In the genomic region with DNA sequence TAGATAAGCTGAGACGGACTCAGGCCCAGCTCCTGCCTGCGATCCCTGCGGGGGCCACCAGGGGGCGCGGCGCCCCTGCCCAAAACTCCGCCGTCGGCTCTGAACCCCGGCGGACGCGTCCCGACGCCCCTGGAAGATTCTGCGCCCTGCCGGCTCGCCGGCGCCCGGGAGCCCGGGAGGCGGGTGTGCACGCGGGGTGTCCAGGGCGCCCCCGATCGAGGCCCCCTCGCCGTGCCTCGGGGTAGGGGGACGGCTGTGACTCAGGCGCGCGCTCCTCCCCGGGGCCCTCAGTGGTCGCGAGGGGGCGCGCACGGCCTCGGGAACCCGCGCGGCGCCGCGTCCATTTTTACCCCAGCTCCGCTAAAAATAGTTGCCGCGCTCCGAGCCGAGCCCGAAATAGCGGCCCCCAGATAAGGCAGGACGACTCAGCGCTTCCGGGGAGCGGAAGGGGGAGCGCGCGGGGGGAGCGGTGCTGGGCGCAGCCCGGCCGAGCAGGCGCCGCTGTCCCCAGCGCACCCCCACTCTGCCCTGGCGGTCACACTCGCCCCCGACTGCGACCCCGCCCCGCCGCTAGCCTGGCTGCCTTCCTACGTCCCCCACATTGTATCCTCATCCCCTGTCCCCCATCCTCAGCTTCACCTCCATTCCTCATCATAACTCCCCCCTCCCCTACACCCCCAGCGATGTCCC, we compare ENCODE assay signal across 8 cellular contexts. TPM values are rescaled to one million over a fixed set of nuclear protein-coding genes. Genes with fewer than 3 reads are reported as not detected.
A peak's percentile ranks its signal among the peaks of the same experiment; 100 is the strongest.
DNase-seq lines count a peak whose midpoint lies in the region; ATAC-seq and TF ChIP-seq lines count a peak whose summit lies in the region.

No MANE protein-coding gene starts in this region.

- H3K27me3 Mint-ChIP-seq in activated naive CD8-positive, alpha-beta T cell = no peaks in the 10 kb centered on the region

- peak overlapping the region; percentile 80 for H3K4me3 Mint-ChIP-seq in activated naive CD8-positive, alpha-beta T cell

- H3K36me3 ChIP-seq in ES-I3 (ENCODE audit: insufficient read depth, low read length) = no peaks in the 10 kb centered on the region
- no peaks in the 10 kb centered on the region for H3K36me3 ChIP-seq in KMS-11 (ENCODE audit: insufficient read depth)
- no peaks in the 10 kb centered on the region for H3K36me3 ChIP-seq in ovary
- no peaks in the 10 kb centered on the region for H3K36me3 ChIP-seq in transverse colon

- peak; percentile 33 for TF ChIP-seq EP300 in ovary (IDR thresholded peaks at IDR 0.05)
- TF ChIP-seq EP300 in transverse colon (IDR thresholded peaks at IDR 0.05; ENCODE audit: low read depth) = no peak

- in situ Hi-C loops in transverse colon (cut with MboI; ENCODE audit: low pct_ligation_motif_present in 1 of 4, low pct_unique_long_range_greater_than_20kb in 1 of 4, low sequenced_read_pairs in 3 of 4) = loop anchor here (5.0 kb wide), 1 partner anchor 38 kb away; no protein-coding TSS in a partner anchor

- H3K4me1 ChIP-seq in ES-I3 (ENCODE audit: insufficient read depth, low read length) = peaks cover 7% of the 10 kb centered on the region; the same call in 1 of the 2 replicates
- H3K4me1 ChIP-seq in KMS-11 (ENCODE audit: low read depth, poor library complexity, severe bottlenecking) = peaks cover 40% of the 10 kb centered on the region
- peaks cover 5% of the 10 kb centered on the region for H3K4me1 ChIP-seq in ovary (ENCODE audit: insufficient read depth)
- peaks cover 7 to 33% (median 18%) of the 10 kb centered on the region in 4 donors for H3K4me1 ChIP-seq in transverse colon

- peaks cover 29% of the 10 kb centered on the region for H3K4me1 Mint-ChIP-seq in activated naive CD8-positive, alpha-beta T cell (ENCODE audit: low read depth)

- no peaks in the 10 kb centered on the region for H4K20me1 ChIP-seq in KMS-11 (ENCODE audit: insufficient read depth)

- DNase-seq in SKM-1 (lab: John Stamatoyannopoulos, UW; ENCODE audit: unreplicated experiment) (peak; percentile 25), Right ventricle myocardium inferior (ENCODE audit: missing footprints) (peak; percentile 94), ovary (peak; percentile 93 to 95 (median 93)), transverse colon (peak; percentile 88)

- H3K36me3 Mint-ChIP-seq in activated naive CD8-positive, alpha-beta T cell = no peaks in the 10 kb centered on the region

- H3K27me3 ChIP-seq in KMS-11 (ENCODE audit: insufficient read depth, low read depth) (no peaks in the 10 kb centered on the region), ovary (no peaks in the 10 kb centered on the region), transverse colon (no peaks in the 10 kb centered on the region)

- peak; percentile 43 for TF ChIP-seq POLR2A in ovary (IDR thresholded peaks at IDR 0.05)
- TF ChIP-seq POLR2A in transverse colon (IDR thresholded peaks at IDR 0.05) = no peak

- H3K79me2 ChIP-seq in KMS-11 (ENCODE audit: insufficient read depth, low read depth) = no peaks in the 10 kb centered on the region

- no peaks in the 10 kb centered on the region for H3K9me3 Mint-ChIP-seq in activated naive CD8-positive, alpha-beta T cell (ENCODE audit: low read depth)

- H3K27ac ChIP-seq in KMS-11 (peak overlapping the region; percentile 76), ovary (peak overlapping the region; percentile 96 to 98), transverse colon (peak overlapping the region; percentile 87 to 97 (median 89))

- H3K27ac Mint-ChIP-seq in activated naive CD8-positive, alpha-beta T cell = no peak overlapping the region

- intact Hi-C loops in Right ventricle myocardium inferior (cut with DNase I) = loop anchor here (1.0 kb wide), 1 partner anchor 39 kb away; no protein-coding TSS in a partner anchor
- intact Hi-C loops in ovary (cut with DNase I) = loop anchor here (1.0 to 10.0 kb wide), 4 partner anchors 17 to 205 kb away; a partner anchor contains a TSS
- intact Hi-C loops in transverse colon (cut with DNase I; ENCODE audit: low total_unique reads) = loop anchor here (2.0 kb wide), 1 partner anchor 39 kb away; no protein-coding TSS in a partner anchor

- peak overlapping the region; percentile 63 for H3K4me2 ChIP-seq in KMS-11

- peak overlapping the region; percentile 67 for H2AFZ ChIP-seq in KMS-11 (ENCODE audit: low read depth)

- H3K9me3 ChIP-seq in ES-I3 (ENCODE audit: control insufficient read depth, insufficient read depth, low read length) = no peaks in the 10 kb centered on the region
- H3K9me3 ChIP-seq in ovary = no peaks in the 10 kb centered on the region
- no peaks in the 10 kb centered on the region for H3K9me3 ChIP-seq in transverse colon

- no peak overlapping the region for H3K4me3 ChIP-seq in KMS-11 (IDR thresholded peaks at IDR 0.05; ENCODE audit: insufficient read depth, low read depth, low read length)
- H3K4me3 ChIP-seq in ovary = peak overlapping the region; percentile 65
- peak overlapping the region; percentile 42 to 77 (median 61) for H3K4me3 ChIP-seq in transverse colon

- peak; percentile 41 for ATAC-seq in GM21717 (IDR thresholded peaks at IDR 0.05; ENCODE audit: unreplicated experiment)
- ATAC-seq in Right ventricle myocardium inferior = peak; percentile 71

- H3K9ac ChIP-seq in ES-I3 (ENCODE audit: low read depth, low read length) (peak overlapping the region; percentile 62; the same call in 1 of the 2 replicates), KMS-11 (peak overlapping the region; percentile 84)

- TF ChIP-seq CTCF in KMS-11 (conservative IDR thresholded peaks at IDR 0.05; ENCODE audit: low read depth, low read length) (peak; percentile 94), ovary (IDR thresholded peaks at IDR 0.05) (peak; percentile 99 to 100 (median 100)), transverse colon (IDR thresholded peaks at IDR 0.05) (peak; percentile 98 to 100 (median 100))

- 0 to 1% (median 0%) methylated on average over 27 to 78 of the region's 78 CpGs for WGBS in ovary, 3 donors
- 0 to 1% methylated on average over 2 to 25 of the region's 78 CpGs for WGBS in transverse colon (ENCODE audit: low coverage in 1 of 2), 2 donors

RNA-seq across cellular contexts. Expression of a gene that starts 16.0 kb away (rescaled TPM):
- total RNA-seq in Right ventricle myocardium inferior = 166 TPM
- 10 to 100 TPM; 70.7 to 98.6 (median 83.9) TPM for total RNA-seq in ovary
- 10 to 100 TPM; 41.1 to 64.3 TPM for polyA plus RNA-seq in ovary
- 10 to 100 TPM; 38.8 to 42.6 (median 40.0) TPM for total RNA-seq in transverse colon

RNA-seq across cellular contexts. Expression of a gene that starts 28.1 kb away (rescaled TPM):
- total RNA-seq in Right ventricle myocardium inferior (0.32 TPM), ovary (100 to 1,000 TPM in 3 of 7 donors, 10 to 100 TPM in 2, 1 to 10 TPM in 2; 2.9 to 295 (median 44.3) TPM), transverse colon (10 to 100 TPM; 14.5 to 64.7 (median 25.6) TPM)
- polyA plus RNA-seq in ovary = 100 to 1,000 TPM in 1 of 2 donors, 1 to 10 TPM in 1; 4.9 to 142 TPM

RNA-seq across cellular contexts. Expression of a gene that starts 33.3 kb away (rescaled TPM):
- 8.5 TPM for total RNA-seq in Right ventricle myocardium inferior
- 1 to 10 TPM; 1.5 to 8.5 (median 6.5) TPM for total RNA-seq in ovary
- 1 to 10 TPM; 2.7 to 5.4 TPM for polyA plus RNA-seq in ovary
- 1 to 10 TPM in 3 of 4 donors, under 1 TPM in 1; 1.00 to 3.5 (median 1.2) TPM for total RNA-seq in transverse colon

RNA-seq across cellular contexts. Expression of a gene that starts 34.8 kb away (rescaled TPM):
- total RNA-seq in Right ventricle myocardium inferior = 182 TPM
- total RNA-seq in ovary = 10 to 100 TPM in 5 of 7 donors, 1 to 10 TPM in 2; 6.8 to 29.1 (median 16.7) TPM
- polyA plus RNA-seq in ovary = 10 to 100 TPM; 10.6 to 13.3 TPM
- 100 to 1,000 TPM in 1 of 4 donors, 10 to 100 TPM in 3; 28.5 to 298 (median 44.4) TPM for total RNA-seq in transverse colon

RNA-seq across cellular contexts. Expression of a gene that starts 57.1 kb away (rescaled TPM):
- total RNA-seq in Right ventricle myocardium inferior (30.6 TPM), ovary (1 to 10 TPM in 5 of 7 donors, under 1 TPM in 2; 0.63 to 4.7 (median 2.5) TPM), transverse colon (10 to 100 TPM in 1 of 4 donors, 1 to 10 TPM in 1, not detected in 2; 5.7 to 13.5 TPM)
- 1 to 10 TPM; 3.0 to 5.0 TPM for polyA plus RNA-seq in ovary

Comparison
In these comparisons a context has a peak if more than half of its experiments do, and no peak if none do; other contexts are left out.
1. DNase-seq: peak in every context shown above with its lines; median percentile 94 in Right ventricle myocardium inferior; 93 in ovary; 88 in transverse colon; 25 in SKM-1.